In the genomic region with DNA sequence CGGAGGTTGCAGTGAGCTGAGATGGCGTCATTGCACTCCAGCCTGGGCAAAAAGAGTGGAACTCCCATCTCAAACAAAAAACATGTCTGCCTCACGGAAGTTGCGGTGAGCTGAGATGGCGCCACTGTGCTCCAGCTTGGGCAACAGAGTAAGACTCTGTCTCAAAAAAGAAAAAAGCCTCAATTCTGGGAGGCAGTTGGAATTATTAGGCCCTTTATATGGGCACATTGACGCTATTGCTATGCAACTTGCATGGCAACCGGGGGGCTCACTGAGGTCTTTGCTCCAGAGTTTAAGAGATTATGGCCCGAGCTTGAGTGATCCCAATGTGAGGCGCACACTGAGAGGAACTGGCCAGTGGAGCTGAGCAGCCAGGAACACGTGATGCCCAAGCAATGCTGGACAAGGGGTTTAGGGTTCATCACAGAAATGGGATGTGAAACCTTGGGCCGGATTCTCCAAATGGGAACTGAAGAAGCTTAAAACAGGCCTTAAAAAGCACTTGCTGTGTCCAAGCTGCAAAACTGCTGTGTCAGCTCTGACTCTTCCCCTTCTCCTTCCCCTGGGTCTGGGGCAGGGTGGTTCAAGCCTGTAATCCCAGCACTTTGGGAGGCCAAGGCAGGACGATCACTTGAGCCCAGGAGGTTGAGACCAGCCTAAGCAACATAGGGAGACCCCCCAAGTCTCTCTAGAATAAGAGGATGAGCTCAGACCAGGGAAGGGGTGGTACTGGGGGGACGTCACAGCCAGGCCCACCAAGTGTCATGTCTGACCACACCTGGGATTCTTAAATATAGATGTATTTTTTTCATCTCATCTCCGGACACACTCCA, we compare ENCODE assay signal across 1 cellular context.
TF ChIP-seq lines count a peak whose summit lies in the region.

No MANE protein-coding gene starts in this region.

TF ChIP-seq in IMR-90, 13 proteins besides CTCF, POLR2A, EP300 and RAD21 (continued from another document):
- peak; percentile 43; the same call in 1 of the 2 replicates for TF ChIP-seq NFE2L2 (IDR thresholded peaks at IDR 0.05; ENCODE audit: low read depth, low read length)
